In the genomic region with DNA sequence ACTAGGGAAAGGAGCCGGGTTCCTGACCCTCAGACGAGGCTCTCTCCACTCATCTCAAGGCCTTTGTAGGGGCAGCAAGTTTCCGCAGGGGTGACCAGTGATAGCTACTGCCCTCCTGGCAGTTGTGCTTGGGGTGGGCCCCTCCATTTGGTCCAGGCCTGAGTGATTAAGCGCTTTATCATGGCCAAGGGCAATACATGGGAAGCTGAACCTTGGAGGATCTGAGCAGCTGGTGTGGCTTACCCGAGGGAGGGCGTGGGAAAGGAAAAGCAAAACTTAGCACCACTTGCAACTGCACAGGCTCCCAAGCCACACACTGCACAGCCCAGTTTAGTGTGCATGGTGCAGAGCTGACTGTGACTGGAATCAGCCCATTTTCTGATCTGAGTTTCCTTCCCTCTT, we compare ENCODE assay signal across 11 cellular contexts.
A peak's percentile ranks its signal among the peaks of the same experiment; 100 is the strongest.
DNase-seq lines count a peak whose midpoint lies in the region; ATAC-seq and TF ChIP-seq lines count a peak whose summit lies in the region.
"Had no signal": no experiment of that assay in that cellular context is flagged by ENCODE, and none has a peak within 500 bp of the region (broad histone marks: within the 10 kb centered on the region; RNA-seq: fewer than 3 reads in every experiment).

No MANE protein-coding gene starts in this region.

- ATAC-seq in GM19324 (IDR thresholded peaks at IDR 0.05; ENCODE audit: low FRiP score, unreplicated experiment) (peak; percentile 28), HG03342 (IDR thresholded peaks at IDR 0.05; ENCODE audit: unreplicated experiment) (peak; percentile 45)
- no peak for ATAC-seq in activated CD4-positive, CD25-positive, alpha-beta regulatory T cell treated with anti-CD3 and anti-CD28 coated beads, Interleukin-2, amount 50 U/mL, for 24 hours
- ATAC-seq: HCT116 had no signal

- in situ Hi-C loops in KBM-7 (cut with MboI; ENCODE audit: low pct_unique_long_range_greater_than_20kb, low sequenced_read_pairs) = no loop called here

- H3K27ac ChIP-seq in ACC112 (ENCODE audit: low read depth, low read length) = peak overlapping the region; percentile 79

- H3K79me2 ChIP-seq in ACC112 (ENCODE audit: control insufficient read depth, insufficient read depth, low read length, unreplicated experiment) = peaks cover 69% of the 10 kb centered on the region

- TF ChIP-seq CTCF in cardiac fibroblast (IDR thresholded peaks at IDR 0.05; ENCODE audit: low read depth, low read length) = no peak

- H3K36me3 ChIP-seq in ACC112 (ENCODE audit: insufficient read depth, low read length) = no peaks in the 10 kb centered on the region

- H3K4me1 ChIP-seq in ACC112 (ENCODE audit: control insufficient read depth, insufficient read depth, low read length, unreplicated experiment) = peaks cover 60% of the 10 kb centered on the region

- peak; percentile 88 to 94 for DNase-seq in cardiac fibroblast (ENCODE audit: low read depth in 2 of 2)
- no peak for DNase-seq in KBM-7
- DNase-seq in NCI-H524 treated with DMSO at 0.1 percent for 48 hours (lab: John Stamatoyannopoulos, UW) = no peak
- DNase-seq in NCI-H2107 (lab: John Stamatoyannopoulos, UW) = no peak
- DNase-seq: foreskin melanocyte, posterior cingulate gyrus had no signal

- H3K4me3 ChIP-seq in ACC112 (ENCODE audit: low read depth, low read length) (no peak overlapping the region), cardiac fibroblast (replicated peaks in 1 of 2; ENCODE audit: low read depth in 2 of 2, low read length in 2 of 2) (no peak overlapping the region)

- no peak overlapping the region for H2AFZ ChIP-seq in ACC112 (ENCODE audit: low read length, unreplicated experiment)

- no peaks in the 10 kb centered on the region for H3K27me3 ChIP-seq in ACC112 (ENCODE audit: insufficient read depth, low read length)

Comparison
In these comparisons a context has a peak if more than half of its experiments do, and no peak if none do; other contexts are left out.
1. ATAC-seq: peak in GM19324 (single experiment) and HG03342 (single experiment); none in activated CD4-positive, CD25-positive, alpha-beta regulatory T cell treated with anti-CD3 and anti-CD28 coated beads, Interleukin-2, amount 50 U/mL, for 24 hours (0 of 2).
2. DNase-seq: peak in cardiac fibroblast (2 of 2); none in KBM-7 (single experiment), NCI-H524 treated with DMSO at 0.1 percent for 48 hours (single experiment) and NCI-H2107 (single experiment).